In the genomic region with DNA sequence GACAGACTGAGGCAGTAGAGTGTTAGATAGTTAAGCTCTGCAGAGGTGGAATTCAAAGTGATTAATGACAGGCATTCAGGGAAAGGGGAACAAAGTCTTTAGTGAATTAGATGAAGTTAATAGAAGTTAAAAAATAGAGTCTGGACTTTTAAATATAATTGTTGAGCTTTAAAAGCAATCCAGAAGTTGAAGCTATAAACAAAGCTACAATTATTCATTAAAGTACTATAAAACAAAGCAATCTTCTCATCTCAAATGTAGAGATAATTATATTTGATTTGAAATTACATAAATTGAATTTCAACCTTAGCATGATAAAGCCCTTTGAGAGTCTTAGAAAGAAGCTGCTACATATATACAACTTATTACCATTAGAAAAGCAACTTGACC, we compare ENCODE assay signal across 25 cellular contexts.
"Had no signal": no experiment of that assay in that cellular context is flagged by ENCODE, and none has a peak within 500 bp of the region (broad histone marks: within the 10 kb centered on the region; RNA-seq: fewer than 3 reads in every experiment).

No MANE protein-coding gene starts in this region.

- H3K36me3 Mint-ChIP-seq: activated naive CD4-positive, alpha-beta T cell treated with anti-CD3 and anti-CD28 coated beads, Interleukin-2, amount 50 U/mL, for 24 hours; T-cell had no signal

- DNase-seq: activated CD4-positive, alpha-beta T cell treated with anti-CD3 and anti-CD28 coated beads for 48 hours; activated CD4-positive, alpha-beta T cell treated with anti-CD3 and anti-CD28 coated beads, Interleukin-2, amount 50 U/mL, for 4 hours; activated CD4-positive, CD25-positive, alpha-beta regulatory T cell treated with anti-CD3 and anti-CD28 coated beads, Interleukin-2, amount 50 U/mL, for 72 hours; activated CD8-positive, alpha-beta memory T cell treated with anti-CD3 and anti-CD28 coated beads, Interleukin-2, amount 50 U/mL, for 48 hours; activated CD8-positive, alpha-beta T cell treated with anti-CD3 and anti-CD28 coated beads, Interleukin-2, amount 10 ng/mL, durations not matched to agents 7 days and 5 days; activated effector memory CD4-positive, alpha-beta T cell treated with Interleukin-2 at 50 U/mL for 16 hours; activated naive CD4-positive, alpha-beta T cell; activated T-cell treated with anti-CD3 and anti-CD28 coated beads, Interleukin-2, amount 50 U/mL, for 1 hour; aorta; NCI-H2029; NCI-H2107; NCI-H2171 treated with DMSO at 0.1 percent for 48 hours; NCI-H774; T-cell; T1000 had no signal

- H3K27ac ChIP-seq: body of pancreas, SK-N-MC had no signal

- H3K9me3 Mint-ChIP-seq: activated T-helper 1 cell treated with anti-CD3 and anti-CD28 coated beads, Interleukin-12 subunit alpha, Interleukin-12 subunit beta, Interleukin-2, Interleukin-4 antibody, amounts not matched to agents 30 ng/mL and 10 ng/mL and 1 ng/mL, durations not matched to agents 14 hours and 24 hours and 36 hours had no signal

- ATAC-seq: activated CD8-positive, alpha-beta T cell treated with anti-CD3 and anti-CD28 coated beads, Interleukin-2, amount 10 ng/mL, durations not matched to agents 7 days and 5 days; body of pancreas; Panc1; Right ventricle myocardium inferior; T-cell had no signal

- H3K27ac Mint-ChIP-seq: activated CD8-positive, alpha-beta T cell treated with anti-CD3 and anti-CD28 coated beads, Interleukin-2, amount 10 ng/mL, durations not matched to agents 7 days and 5 days; activated naive CD4-positive, alpha-beta T cell treated with anti-CD3 and anti-CD28 coated beads, Interleukin-2, amount 50 U/mL, for 24 hours; activated T-helper 1 cell treated with anti-CD3 and anti-CD28 coated beads, Interleukin-12 subunit alpha, Interleukin-12 subunit beta, Interleukin-2, Interleukin-4 antibody, amounts not matched to agents 30 ng/mL and 10 ng/mL and 1 ng/mL, durations not matched to agents 14 hours and 24 hours and 36 hours; T-cell had no signal

- FAIRE-seq: bronchial epithelial cell, TTC549 had no signal

- H3K27me3 ChIP-seq: body of pancreas, MG63 had no signal

- H3K36me3 ChIP-seq: MG63 had no signal

- H3K4me3 ChIP-seq: body of pancreas, MG63, SK-N-MC had no signal

- H3K9me3 ChIP-seq: body of pancreas, MG63 had no signal

- H3K4me3 Mint-ChIP-seq: activated CD8-positive, alpha-beta T cell treated with anti-CD3 and anti-CD28 coated beads, Interleukin-2, amount 10 ng/mL, durations not matched to agents 7 days and 5 days; activated naive CD4-positive, alpha-beta T cell treated with anti-CD3 and anti-CD28 coated beads, Interleukin-2, amount 50 U/mL, for 24 hours; activated T-helper 1 cell treated with anti-CD3 and anti-CD28 coated beads, Interleukin-12 subunit alpha, Interleukin-12 subunit beta, Interleukin-2, Interleukin-4 antibody, amounts not matched to agents 30 ng/mL and 10 ng/mL and 1 ng/mL, durations not matched to agents 14 hours and 24 hours and 36 hours; central memory CD8-positive, alpha-beta T cell; T-cell had no signal

- H3K4me1 ChIP-seq: body of pancreas had no signal

- H3K4me1 Mint-ChIP-seq: activated naive CD4-positive, alpha-beta T cell treated with anti-CD3 and anti-CD28 coated beads, Interleukin-2, amount 50 U/mL, for 24 hours; central memory CD8-positive, alpha-beta T cell; T-cell had no signal
